ENCODE assay signal across 24 cellular contexts in genomic region chr4:87541956-87542709, GRCh38. TPM values are rescaled to one million over a fixed set of nuclear protein-coding genes. Genes with fewer than 3 reads are reported as not detected.
DNase-seq lines count a peak whose midpoint lies in the region; TF ChIP-seq lines count a peak whose summit lies in the region.
"Had no signal": no experiment of that assay in that cellular context is flagged by ENCODE, and none has a peak within 500 bp of the region (broad histone marks: within the 10 kb centered on the region; RNA-seq: fewer than 3 reads in every experiment).

No MANE protein-coding gene starts in this region.

- H3K4me3 ChIP-seq in right atrium auricular region: no peak overlapping the region
- no peak overlapping the region for H3K4me3 ChIP-seq in rectal smooth muscle tissue (ENCODE audit: low read length)
- no peak overlapping the region for H3K4me3 ChIP-seq in uterus
- no peak overlapping the region for H3K4me3 ChIP-seq in mesendoderm (ENCODE audit: low read length)
- no peak overlapping the region for H3K4me3 ChIP-seq in A673 (ENCODE audit: low read depth, low read length, poor library complexity, severe bottlenecking)
- H3K4me3 ChIP-seq: GM23248, SK-N-MC, smooth muscle cell, upper lobe of right lung had no signal

- no peaks in the 10 kb centered on the region for H3K79me1 ChIP-seq in mesendoderm (ENCODE audit: low read length)

- no peak overlapping the region for H3K9ac ChIP-seq in rectal smooth muscle tissue (ENCODE audit: low read length)
- no peak overlapping the region for H3K9ac ChIP-seq in mesendoderm (ENCODE audit: low read length)
- H3K9ac ChIP-seq: GM23248 had no signal

- no peak for DNase-seq in right atrium auricular region (ENCODE audit: low spot score)
- no peak for DNase-seq in uterus
- no peak for DNase-seq in mesendoderm
- DNase-seq in A673 (ENCODE audit: low spot score): no peak
- DNase-seq in NCI-H82 (lab: John Stamatoyannopoulos, UW): no peak
- DNase-seq: activated CD4-positive, alpha-beta T cell treated with anti-CD3 and anti-CD28 coated beads, Interleukin-2, amount 10 ng/mL, durations not matched to agents 7 days and 5 days; activated CD8-positive, alpha-beta memory T cell treated with anti-CD3 and anti-CD28 coated beads, Interleukin-2, amount 10 ng/mL, durations not matched to agents 7 days and 5 days; activated naive CD4-positive, alpha-beta T cell treated with anti-CD3 and anti-CD28 coated beads, Interleukin-2, amount 10 ng/mL, durations not matched to agents 7 days and 5 days; cerebellar nuclear complex; effector CD8-positive, alpha-beta T cell; GM23248; left colon; NCI-H187; NCI-H2227 treated with DMSO at 0.1 percent for 48 hours; nephron progenitor cell; stimulated activated naive B cell treated with anti-CD40 and anti-IgM and Interleukin-4, amounts not matched to agents 10 μg/mL and 1 μg/mL and 100 μg/mL, for 72 hours; T-helper 2 cell; upper lobe of right lung had no signal

- no TSS peak for BruUV-seq in A673 (replicated peaks; lab: Mats Ljungman, UMichigan)

- no peak overlapping the region for H2BK5ac ChIP-seq in mesendoderm (ENCODE audit: low read length)

- H2BK120ac ChIP-seq in mesendoderm (ENCODE audit: low read depth, low read length): no peak overlapping the region

- H3K4me1 ChIP-seq in right atrium auricular region (peaks cover 0 to 32% of the 10 kb centered on the region in 2 donors), rectal smooth muscle tissue (ENCODE audit: control insufficient read depth, insufficient read depth, low read length) (peaks cover 3% of the 10 kb centered on the region), uterus (peaks cover 0 to 4% of the 10 kb centered on the region in 2 donors), mesendoderm (ENCODE audit: control insufficient read depth, low read depth, low read length) (peaks cover 3% of the 10 kb centered on the region), A673 (ENCODE audit: insufficient read depth, low read length, poor library complexity, severe bottlenecking) (no peaks in the 10 kb centered on the region)
- H3K4me1 ChIP-seq: upper lobe of right lung had no signal

- no peak overlapping the region for H3K4ac ChIP-seq in mesendoderm (ENCODE audit: low read depth, low read length)

- TF ChIP-seq POLR2A in uterus (IDR thresholded peaks at IDR 0.05): no peak

- no peak overlapping the region for H3K23ac ChIP-seq in mesendoderm (ENCODE audit: low read length)

- H2AK5ac ChIP-seq in mesendoderm (ENCODE audit: low read length): no peak overlapping the region

- H3K27ac ChIP-seq in cingulate gyrus (ENCODE audit: low read depth, low read length) (peak overlapping the region; percentile 33), right atrium auricular region (peak overlapping the region; percentile 74 to 84), rectal smooth muscle tissue (ENCODE audit: low read depth, low read length) (peak overlapping the region; percentile 92), uterus (peak overlapping the region; percentile 86 to 94), mesendoderm (ENCODE audit: low read depth, low read length) (no peak overlapping the region), A673 (ENCODE audit: low read depth, low read length, poor library complexity, severe bottlenecking) (no peak overlapping the region)
- H3K27ac ChIP-seq: GM23248, SK-N-MC, upper lobe of right lung, VCaP had no signal

- H3K9me3 ChIP-seq in right atrium auricular region: no peaks in the 10 kb centered on the region
- no peaks in the 10 kb centered on the region for H3K9me3 ChIP-seq in uterus
- H3K9me3 ChIP-seq in A673 (ENCODE audit: low read depth, low read length, poor library complexity, severe bottlenecking): no peaks in the 10 kb centered on the region
- H3K9me3 ChIP-seq: upper lobe of right lung had no signal

- no CpG with 5 or more reads among the region's 6 CpGs for WGBS in mesendoderm (ENCODE audit: extremely low coverage, insufficient coverage, low lambda C conversion rate)

- CTCF ChIA-PET in A673 (lab: Charles Lee): no interaction called here

- H3K4me2 ChIP-seq in mesendoderm (ENCODE audit: low read length): no peak overlapping the region
- H3K4me2 ChIP-seq: smooth muscle cell had no signal

- H3K56ac ChIP-seq in mesendoderm (ENCODE audit: low read length): no peak overlapping the region

- H2BK15ac ChIP-seq in mesendoderm (replicated peaks; ENCODE audit: low read depth): no peak overlapping the region

- H4K5ac ChIP-seq in mesendoderm (ENCODE audit: low read length): no peak overlapping the region

- H3K27me3 ChIP-seq in right atrium auricular region (no peaks in the 10 kb centered on the region), rectal smooth muscle tissue (ENCODE audit: control insufficient read depth, insufficient read depth, low read length) (no peaks in the 10 kb centered on the region), uterus (no peaks in the 10 kb centered on the region), mesendoderm (ENCODE audit: insufficient read depth, low read length, poor library complexity) (no peaks in the 10 kb centered on the region), A673 (replicated peaks; ENCODE audit: insufficient read depth, low read depth, low read length, poor library complexity) (no peaks in the 10 kb centered on the region)
- H3K27me3 ChIP-seq: upper lobe of right lung had no signal

- H3K36me3 ChIP-seq in right atrium auricular region: no peaks in the 10 kb centered on the region
- no peaks in the 10 kb centered on the region for H3K36me3 ChIP-seq in rectal smooth muscle tissue (ENCODE audit: control insufficient read depth, insufficient read depth, low read length)
- no peaks in the 10 kb centered on the region for H3K36me3 ChIP-seq in uterus
- no peaks in the 10 kb centered on the region for H3K36me3 ChIP-seq in mesendoderm (ENCODE audit: control insufficient read depth, insufficient read depth, low read length)
- no peaks in the 10 kb centered on the region for H3K36me3 ChIP-seq in A673 (ENCODE audit: insufficient read depth, low read length, poor library complexity, severe bottlenecking)
- H3K36me3 ChIP-seq: upper lobe of right lung had no signal

- no peak overlapping the region for H4K8ac ChIP-seq in mesendoderm (ENCODE audit: low read depth, low read length)

- H3K79me2 ChIP-seq in mesendoderm (ENCODE audit: control insufficient read depth, insufficient read depth, low read length): no peaks in the 10 kb centered on the region

- intact Hi-C loops in uterus (cut with DNase I; ENCODE audit: low total_unique reads): no loop called here
- intact Hi-C loops in A673 (cut with micrococcal nuclease; ENCODE audit: unreplicated experiment): loop anchor here (2.0 to 10.0 kb wide), 2 partner anchors 133 to 297 kb away; no protein-coding TSS in a partner anchor

- no peak for TF ChIP-seq CTCF in right atrium auricular region (IDR thresholded peaks at IDR 0.05)
- TF ChIP-seq CTCF in uterus (IDR thresholded peaks at IDR 0.05): no peak
- no peak for TF ChIP-seq CTCF in A673 (conservative IDR thresholded peaks at IDR 0.05; ENCODE audit: low read depth, low read length)

- H3K18ac ChIP-seq in mesendoderm (ENCODE audit: low read length): no peak overlapping the region

- POLR2A ChIA-PET in A673 (lab: Charles Lee; ENCODE audit: low non-redundant PET): no interaction called here

RNA-seq across cellular contexts. Expression of gene SPARCL1, which starts 13.0 kb away (rescaled TPM):
- total RNA-seq in right atrium auricular region: 100 to 1,000 TPM; 501 to 627 TPM
- 1,000 to 10,000 TPM; 1,025 to 1,777 (median 1,327) TPM for total RNA-seq in uterus
- polyA plus RNA-seq in mesendoderm (2013, experiment 1 of 2): 0.29 TPM
- 0.25 TPM for polyA plus RNA-seq in mesendoderm (2013, experiment 2 of 2)
- 1.1 and 1.8 TPM in 2 replicates for total RNA-seq in A673 (2021)
- total RNA-seq: activated CD4-positive, alpha-beta T cell treated with anti-CD3 and anti-CD28 coated beads, Interleukin-2, amount 10 ng/mL, durations not matched to agents 7 days and 5 days; activated CD8-positive, alpha-beta memory T cell treated with anti-CD3 and anti-CD28 coated beads, Interleukin-2, amount 10 ng/mL, durations not matched to agents 7 days and 5 days; GM23248; smooth muscle cell had no signal
- polyA plus RNA-seq: CD14-positive monocyte, GM23248, smooth muscle cell had no signal

Comparison
In these comparisons a context has a peak if more than half of its experiments do, and no peak if none do; other contexts are left out.
1. H3K27ac ChIP-seq: peak in cingulate gyrus (single experiment), right atrium auricular region (2 of 2), rectal smooth muscle tissue (single experiment) and uterus (2 of 2); none in mesendoderm (single experiment) and A673 (single experiment).
2. RNA of gene SPARCL1, which starts 13.0 kb away (total RNA-seq): 1,025 to 1,777 TPM in uterus and 501 to 627 TPM in right atrium auricular region; 1.1 to 1.8 TPM in A673; every median in the first group is over 100 times any median in the second.